In genomic region chr10:6142644-6143043, GRCh38 we compare ENCODE assay signal across 16 cellular contexts. TPM values are rescaled to one million over a fixed set of nuclear protein-coding genes. Genes with fewer than 3 reads are reported as not detected.
DNase-seq lines count a peak whose midpoint lies in the region; ATAC-seq, FAIRE-seq and TF ChIP-seq lines count a peak whose summit lies in the region.
"Had no signal": no experiment of that assay in that cellular context is flagged by ENCODE, and none has a peak within 500 bp of the region (broad histone marks: within the 10 kb centered on the region; RNA-seq: fewer than 3 reads in every experiment).

No MANE protein-coding gene starts in this region.

- H3K27ac ChIP-seq in H1 (ENCODE audit: low read depth, low read length) = no peak overlapping the region
- no peak overlapping the region for H3K27ac ChIP-seq in lower lobe of right lung
- H3K27ac ChIP-seq: colonic mucosa, left ventricle myocardium inferior had no signal

- peaks cover 9% of the 10 kb centered on the region for H3K36me3 ChIP-seq in NT2/D1 (ENCODE audit: insufficient read depth, insufficient read length, low read length)
- H3K36me3 ChIP-seq in H1 (ENCODE audit: control insufficient read depth in 2 of 4, insufficient read depth in 4 of 4, low read length in 3 of 4) = no peaks in the 10 kb centered on the region
- H3K36me3 ChIP-seq in lower lobe of right lung = no peaks in the 10 kb centered on the region
- H3K36me3 ChIP-seq: colonic mucosa had no signal

- TF ChIP-seq CTCF in H1 (IDR thresholded peaks at IDR 0.05; ENCODE audit: control extremely low read depth in 1 of 3, insufficient read depth in 1 of 3, low read depth in 1 of 3, low read length in 3 of 3) (no peak), lower lobe of right lung (IDR thresholded peaks at IDR 0.05) (no peak)

- FAIRE-seq in H1 (lab: Jason Lieb, UNC) = no peak
- FAIRE-seq: TTC549 had no signal

- H2BK12ac ChIP-seq in H1 (ENCODE audit: low read depth, low read length) = no peak overlapping the region

- H3K9me3 Mint-ChIP-seq in activated CD4-positive, alpha-beta T cell treated with anti-CD3 and anti-CD28 coated beads for 36 hours (ENCODE audit: low read depth) = no peaks in the 10 kb centered on the region

- H4K20me1 ChIP-seq in H1 (replicated peaks in 1 of 2; ENCODE audit: control insufficient read depth in 1 of 2, insufficient read depth in 2 of 2, low read length in 2 of 2) = peaks cover 0 to 9% of the 10 kb centered on the region in 2 experiments

- H3K23ac ChIP-seq in H1 (ENCODE audit: insufficient read length) = no peak overlapping the region

- peaks cover 9% of the 10 kb centered on the region for H3K4me1 ChIP-seq in NT2/D1 (ENCODE audit: insufficient read depth, insufficient read length)
- H3K4me1 ChIP-seq in H1 (replicated peaks in 1 of 4; ENCODE audit: control insufficient read depth in 3 of 4, insufficient read depth in 4 of 4, low read length in 3 of 4) = peaks cover 5 to 16% (median 10%) of the 10 kb centered on the region in 4 experiments
- H3K4me1 ChIP-seq in lower lobe of right lung = peaks cover 35% of the 10 kb centered on the region
- H3K4me1 ChIP-seq: colonic mucosa had no signal

- H2BK15ac ChIP-seq in H1 (ENCODE audit: low read length) = 0 out of 2 replicates have a peak overlapping the region, but pooled peaks have one; percentile 18

- peaks cover 78% of the 10 kb centered on the region for H3K4me1 Mint-ChIP-seq in activated CD4-positive, alpha-beta T cell treated with anti-CD3 and anti-CD28 coated beads for 36 hours

- H3K4me2 ChIP-seq in H1 (ENCODE audit: insufficient read depth in 1 of 2, low read depth in 2 of 2, low read length in 2 of 2) = no peak overlapping the region

- no peak overlapping the region for H2AFZ ChIP-seq in H1 (ENCODE audit: low read length)

- POLR2A ChIA-PET in activated CD4-positive, alpha-beta T cell treated with anti-CD3 and anti-CD28 coated beads for 36 hours (lab: Charles Lee) = interaction anchor here (0.7 kb wide), 2 partner anchors 19 to 395 kb away, joined by 4 to 9 read pairs; no protein-coding TSS in a partner anchor
- POLR2A ChIA-PET in H1 (lab: Charles Lee; ENCODE audit: partially characterized antibody) = no interaction called here

- H3K23me2 ChIP-seq in H1 (ENCODE audit: low read depth, low read length) = peaks cover 14% of the 10 kb centered on the region; the same call in 1 of the 2 replicates

- CTCF ChIA-PET in activated CD4-positive, alpha-beta T cell treated with anti-CD3 and anti-CD28 coated beads for 36 hours (lab: Charles Lee) = interaction anchor here (0.6 to 1.3 kb wide), 6 partner anchors 9 to 264 kb away, joined by 3 to 6 read pairs (median 4); no protein-coding TSS in a partner anchor
- CTCF ChIA-PET in H1 (lab: Charles Lee; ENCODE audit: partially characterized antibody) = interaction anchor here (0.7 to 1.9 kb wide), 4 partner anchors 9 to 42 kb away, joined by 3 to 7 read pairs (median 4); no protein-coding TSS in a partner anchor

- H3K27me3 Mint-ChIP-seq in activated CD4-positive, alpha-beta T cell treated with anti-CD3 and anti-CD28 coated beads for 36 hours = peaks cover 6% of the 10 kb centered on the region

- no peak overlapping the region for H2AK5ac ChIP-seq in H1 (ENCODE audit: low read depth, low read length)

- H4K8ac ChIP-seq in H1 (ENCODE audit: extremely low read depth, insufficient read depth, low read length) = no peak overlapping the region

- no peak for TF ChIP-seq RAD21 in H1 (IDR thresholded peaks at IDR 0.05 in 1 of 2, conservative IDR thresholded peaks at IDR 0.05 in 1 of 2; ENCODE audit: low read depth in 2 of 2, low read length in 2 of 2)

- no peak overlapping the region for H3K56ac ChIP-seq in H1 (replicated peaks; ENCODE audit: insufficient read length, low read depth, low read length)

- no peaks in the 10 kb centered on the region for H3K9me3 ChIP-seq in NT2/D1 (ENCODE audit: insufficient read depth, low read length)
- H3K9me3 ChIP-seq in H1 (ENCODE audit: insufficient read depth in 2 of 2, low read depth in 1 of 2, low read length in 1 of 2) = no peaks in the 10 kb centered on the region
- H3K9me3 ChIP-seq in lower lobe of right lung = no peaks in the 10 kb centered on the region
- H3K9me3 ChIP-seq: colonic mucosa, left ventricle myocardium inferior, stomach had no signal

- no peaks in the 10 kb centered on the region; the same call in 1 of the 2 replicates for H3K79me1 ChIP-seq in H1 (ENCODE audit: low read depth, low read length)

- H3K14ac ChIP-seq in H1 (ENCODE audit: insufficient read length) = no peak overlapping the region

- no peak overlapping the region for H2BK5ac ChIP-seq in H1 (ENCODE audit: low read depth, low read length)

- H4K5ac ChIP-seq in H1 (ENCODE audit: insufficient read length, low read depth, low read length) = no peak overlapping the region

- no peak overlapping the region for H2BK20ac ChIP-seq in H1 (ENCODE audit: low read length)

- no peak overlapping the region for H2BK120ac ChIP-seq in H1 (replicated peaks; ENCODE audit: low read depth, low read length)

- peaks cover 6% of the 10 kb centered on the region for H3K27me3 ChIP-seq in NT2/D1 (ENCODE audit: insufficient read depth, insufficient read length)
- H3K27me3 ChIP-seq in H1 (replicated peaks in 1 of 4; ENCODE audit: control insufficient read depth in 3 of 4, extremely low read depth in 1 of 4, insufficient read depth in 3 of 4, low read length in 3 of 4) = peaks cover 1 to 21% (median 6%) of the 10 kb centered on the region in 4 experiments; a peak in 4 of 7 replicates
- no peaks in the 10 kb centered on the region for H3K27me3 ChIP-seq in lower lobe of right lung (ENCODE audit: low read depth)
- H3K27me3 ChIP-seq: colonic mucosa had no signal

- peaks cover 0 to 4% of the 10 kb centered on the region in 2 experiments; a peak in 2 of 4 replicates for H3K79me2 ChIP-seq in H1 (ENCODE audit: control insufficient read depth in 1 of 2, insufficient read depth in 2 of 2, low read length in 2 of 2)

- H3K36me3 Mint-ChIP-seq in activated CD4-positive, alpha-beta T cell treated with anti-CD3 and anti-CD28 coated beads for 36 hours (ENCODE audit: low read depth) = peaks cover 17% of the 10 kb centered on the region

- no peak overlapping the region for H3K4ac ChIP-seq in H1 (replicated peaks; ENCODE audit: insufficient read length, low read depth, low read length)

- ATAC-seq in activated CD4-positive, alpha-beta T cell treated with anti-CD3 and anti-CD28 coated beads for 36 hours = no peak
- ATAC-seq in lower lobe of right lung = no peak
- no peak for ATAC-seq in HG03439 (IDR thresholded peaks at IDR 0.05; ENCODE audit: unreplicated experiment)
- ATAC-seq in GM19035 (IDR thresholded peaks at IDR 0.05; ENCODE audit: unreplicated experiment) = no peak
- ATAC-seq: SK-N-SH treated with all-trans-retinoic acid at 6 μM for 48 hours had no signal

- H3K4me3 ChIP-seq in NT2/D1 (ENCODE audit: insufficient read length, low read depth) (no peak overlapping the region), H1 (ENCODE audit: extremely low read depth in 1 of 4, insufficient read depth in 2 of 4, low read depth in 3 of 4, low read length in 4 of 4) (no peak overlapping the region), lower lobe of right lung (no peak overlapping the region)
- H3K4me3 ChIP-seq: colonic mucosa, stomach had no signal

- no peak for DNase-seq in activated CD4-positive, alpha-beta T cell treated with anti-CD3 and anti-CD28 coated beads for 36 hours
- DNase-seq in activated CD4-positive, alpha-beta T cell treated with anti-CD3 and anti-CD28 coated beads, Interleukin-2, amount 50 U/mL, for 1 hour = no peak
- DNase-seq in NT2/D1 (ENCODE audit: low read depth, low spot score) (no peak), H1 (ENCODE audit: low read depth in 1 of 2, low spot score in 2 of 2) (no peak), renal cortical epithelial cell (ENCODE audit: low read depth) (peak; percentile 65), lower lobe of right lung (no peak)
- DNase-seq: activated effector memory CD4-positive, alpha-beta T cell treated with anti-CD3 and anti-CD28 coated beads, Interleukin-2, amount 50 U/mL, for 16 hours; colonic mucosa; left ventricle myocardium inferior; NCI-H1417 treated with DMSO at 0.1 percent for 48 hours; stomach had no signal

- TF ChIP-seq POLR2A in H1 (IDR thresholded peaks at IDR 0.05; ENCODE audit: control extremely low read depth in 1 of 2, low read depth in 2 of 2, low read length in 2 of 2) = no peak

- peak overlapping the region; percentile 7 for H3K4me3 Mint-ChIP-seq in activated CD4-positive, alpha-beta T cell treated with anti-CD3 and anti-CD28 coated beads for 36 hours
- H3K4me3 Mint-ChIP-seq: CD14-positive monocyte had no signal

- intact Hi-C loops in activated CD4-positive, alpha-beta T cell treated with anti-CD3 and anti-CD28 coated beads for 36 hours (cut with DNase I, micrococcal nuclease) = loop anchor here (5.0 to 10.0 kb wide), 4 partner anchors 90 to 588 kb away; partner anchors contain the start of gene GDI2 (in 1 of the 2)
- intact Hi-C loops in lower lobe of right lung (cut with DNase I) = no loop called here

- H3K9ac ChIP-seq in NT2/D1 (ENCODE audit: insufficient read length, low read depth) = peak overlapping the region; percentile 10
- no peak overlapping the region for H3K9ac ChIP-seq in H1 (replicated peaks in 1 of 4; ENCODE audit: extremely low read depth in 1 of 4, low read depth in 3 of 4, low read length in 3 of 4)

- WGBS in H1 (ENCODE audit: extremely low coverage in 1 of 2, insufficient coverage in 1 of 2, insufficient read length in 1 of 2, insufficient replicate concordance in 2 of 2, low coverage in 1 of 2, low lambda C conversion rate in 2 of 2, missing lambda C conversion rate in 1 of 2), 2 experiments = 90% methylated on average over 7 of the region's 7 CpGs; no CpG with 5 or more reads in 1 of the 2 experiments

- no peak overlapping the region for H3K18ac ChIP-seq in H1 (ENCODE audit: extremely low read depth, low read length)

- TF ChIP-seq EP300 in H1 (IDR thresholded peaks at IDR 0.05; ENCODE audit: borderline replicate concordance in 1 of 2, low read depth in 2 of 2, low read length in 2 of 2) = no peak

- no peak overlapping the region for H4K91ac ChIP-seq in H1 (replicated peaks; ENCODE audit: insufficient read length, low read length)

- peak overlapping the region; percentile 93 for H3K27ac Mint-ChIP-seq in activated CD4-positive, alpha-beta T cell treated with anti-CD3 and anti-CD28 coated beads for 36 hours

TF ChIP-seq in H1, 55 proteins besides CTCF, POLR2A, EP300 and RAD21:
- no peak for TF ChIP-seq HDAC6 (IDR thresholded peaks at IDR 0.05; ENCODE audit: low read depth, low read length)
TF ChIP-seq in H1: peak in this region for 0.

RNA-seq across cellular contexts. Expression of gene RBM17, which starts 53.8 kb away (rescaled TPM):
- 100 to 1,000 TPM; 206 to 246 TPM for total RNA-seq in activated CD4-positive, alpha-beta T cell treated with anti-CD3 and anti-CD28 coated beads for 36 hours
- 120 and 128 TPM in 2 replicates for total RNA-seq in H1 (2021; fragmentation: NEBNext Ultra II Directional; extraction: Animal tissue kit (Norgen Biotek cat#: 25700))
- 15.7 and 22.9 TPM in 2 replicates for polyA plus RNA-seq in H1 (2011; rRNA removed)
- polyA plus RNA-seq in H1 (2011; cell fraction: cytosol; rRNA removed) = 46.4 TPM
- 85.1 TPM for polyA plus RNA-seq in H1 (2011; cell fraction: nucleus; rRNA removed)
- polyA plus RNA-seq in H1 (2012, experiment 1 of 2) = 97.6 to 142 TPM (median 112 TPM) in 4 replicates
- polyA plus RNA-seq in H1 (2012, experiment 2 of 2) = 18.0 TPM
- 105 TPM for polyA plus RNA-seq in H1 (2013, experiment 1 of 2)
- polyA plus RNA-seq in H1 (2013, experiment 2 of 2) = 105 TPM
- polyA minus RNA-seq in H1 (2011; rRNA and poly(A)+ RNA removed) = 23.0 and 32.3 TPM in 2 replicates
- polyA minus RNA-seq in H1 (2011; cell fraction: cytosol; rRNA and poly(A)+ RNA removed) = 26.4 TPM
- 41.5 TPM for polyA minus RNA-seq in H1 (2011; cell fraction: nucleus; rRNA and poly(A)+ RNA removed)
- total RNA-seq in renal cortical epithelial cell (32.0 and 60.3 TPM in 2 replicates), lower lobe of right lung (90.8 TPM)
